8 cellular contexts compared by ENCODE assay signal in genomic region chr2:55419514-55420243, GRCh38. TPM values are rescaled to one million over a fixed set of nuclear protein-coding genes. Genes with fewer than 3 reads are reported as not detected.
A peak's percentile ranks its signal among the peaks of the same experiment; 100 is the strongest.
DNase-seq lines count a peak whose midpoint lies in the region; ATAC-seq and TF ChIP-seq lines count a peak whose summit lies in the region.

TSS of gene CCDC88A (minus strand) at chr2:55419856. CDS start at chr2:55419079, 777 bp downstream.

- no peaks in the 10 kb centered on the region for H3K27me3 ChIP-seq in spleen (replicated peaks in 1 of 7)

- H3K4me3 Mint-ChIP-seq in WTC11, result peak within 1 kb of the TSS; percentile 90

- CTCF ChIA-PET in WTC11 (lab: Charles Lee), result interaction anchor here (0.9 to 1.4 kb wide), 2 partner anchors 12 to 100 kb away, joined by 4 to 5 read pairs; partner anchors contain the start of gene CFAP36

- no peaks in the 10 kb centered on the region for H3K9me3 Mint-ChIP-seq in WTC11

- peak; percentile 81 for ATAC-seq in GM18909 (IDR thresholded peaks at IDR 0.05; ENCODE audit: poor library complexity, unreplicated experiment)
- peak; percentile 78 for ATAC-seq in HG03159 (IDR thresholded peaks at IDR 0.05; ENCODE audit: unreplicated experiment)
- peak; percentile 93 for ATAC-seq in WTC11

- no peaks in the 10 kb centered on the region for H3K36me3 Mint-ChIP-seq in WTC11

- H3K4me1 Mint-ChIP-seq in WTC11, result peaks cover 26% of the 10 kb centered on the region

- no peak for TF ChIP-seq CTCF in WTC11 (IDR thresholded peaks at IDR 0.05)
- TF ChIP-seq CTCF in spleen (IDR thresholded peaks at IDR 0.05 in 8 of 11, conservative IDR thresholded peaks at IDR 0.05 in 3 of 11), result peak in 8 of 11 experiments; percentile 12 to 49 (median 24)

- peak within 1 kb of the TSS; percentile 96 for H3K27ac ChIP-seq in caudate nucleus (ENCODE audit: low read depth, low read length)
- H3K27ac ChIP-seq in spleen, result peak within 1 kb of the TSS; percentile 83 to 94 (median 92)

- intact Hi-C loops in spleen (cut with DNase I; ENCODE audit: low total_unique reads), result loop anchor here (10.0 kb wide), 1 partner anchor 95 kb away; the partner anchor contains the start of gene CFAP36

- peak within 1 kb of the TSS; percentile 48 to 91 (median 70) for H3K4me3 ChIP-seq in spleen

- TF ChIP-seq POLR2A in spleen (IDR thresholded peaks at IDR 0.05), result peak; percentile 27 to 89 (median 66)

- H3K4me1 ChIP-seq in spleen, result peaks cover 10 to 63% (median 42%) of the 10 kb centered on the region in 6 donors

- POLR2A ChIA-PET in WTC11 (lab: Charles Lee), result interaction anchor here (0.6 to 1.3 kb wide), 6 partner anchors 17 to 369 kb away, joined by 3 to 6 read pairs (median 3); partner anchors contain the start of genes CFAP36, PPP4R3B, RPS27A and RTN4

- no peaks in the 10 kb centered on the region for H3K27me3 Mint-ChIP-seq in WTC11 (ENCODE audit: low read depth)

- H3K27ac Mint-ChIP-seq in WTC11, result peak within 1 kb of the TSS; percentile 94

- DNase-seq in AG08395 (ENCODE audit: low spot score) (peak; percentile 94), NCI-H2227 treated with DMSO at 0.1 percent for 48 hours (lab: John Stamatoyannopoulos, UW) (peak; percentile 98), WTC11 (ENCODE audit: low spot score) (peak; percentile 98), caudate nucleus (lab: John Stamatoyannopoulos, UW) (peak; percentile 41 to 99 (median 94)), inferior parietal cortex (ENCODE audit: extremely low spot score) (peak; percentile 93), spleen (peak; percentile 96)

- WGBS in spleen, 5 donors, result 0% methylated on average over 39 to 76 of the region's 76 CpGs

- H3K9me3 ChIP-seq in spleen, result no peaks in the 10 kb centered on the region

- H3K36me3 ChIP-seq in spleen, result no peaks in the 10 kb centered on the region

TF ChIP-seq in WTC11, 78 proteins besides CTCF, POLR2A, EP300 and RAD21 (continues in another document):
- TF ChIP-seq NFATC4 (CRISPR knock-in tag; IDR thresholded peaks at IDR 0.05) (no peak), ZNF416 (CRISPR knock-in tag; IDR thresholded peaks at IDR 0.05) (no peak), FOXP4 (CRISPR knock-in tag; IDR thresholded peaks at IDR 0.05) (peak; percentile 83; the same call in 1 of the 2 replicates), EMX1 (CRISPR knock-in tag; IDR thresholded peaks at IDR 0.05) (0 out of 2 replicates have a peak, but pooled peaks have one; percentile 20), ATF6 (CRISPR knock-in tag; IDR thresholded peaks at IDR 0.05) (no peak), AFF4 (CRISPR knock-in tag; IDR thresholded peaks at IDR 0.05; ENCODE audit: borderline replicate concordance) (no peak; the same call in 1 of the 2 replicates), ZNF423 (CRISPR knock-in tag; IDR thresholded peaks at IDR 0.05) (no peak), STAT6 (CRISPR knock-in tag; conservative IDR thresholded peaks at IDR 0.05; ENCODE audit: low read depth) (0 out of 2 replicates have a peak, but pooled peaks have one; percentile 61), ZSCAN18 (CRISPR knock-in tag; IDR thresholded peaks at IDR 0.05) (0 out of 2 replicates have a peak, but pooled peaks have one; percentile 61), SP1 (CRISPR knock-in tag; conservative IDR thresholded peaks at IDR 0.05) (peak; percentile 98), ZNF263 (CRISPR knock-in tag; IDR thresholded peaks at IDR 0.05; ENCODE audit: low read depth) (peak; percentile 53; the same call in 1 of the 2 replicates)

RNA-seq across cellular contexts. Expression of gene CCDC88A, which starts in this region (rescaled TPM):
- total RNA-seq in WTC11 (2021), result 81.1 to 97.5 TPM (median 82.5 TPM) in 3 replicates
- 100 to 1,000 TPM in 3 of 7 donors, 10 to 100 TPM in 4; 53.2 to 130 (median 95.3) TPM for total RNA-seq in spleen
- polyA plus RNA-seq in spleen, result 10 to 100 TPM; 16.4 to 26.3 (median 20.8) TPM

Comparison
In these comparisons a context has a peak if more than half of its experiments do, and no peak if none do; other contexts are left out.
1. Peak in every context shown above with its lines: DNase-seq, ATAC-seq, H3K4me3 ChIP-seq and H3K27ac ChIP-seq.